Comparison of ENCODE assay signal across 8 cellular contexts in genomic region chr18:2571200-2572143, GRCh38. TPM values are rescaled to one million over a fixed set of nuclear protein-coding genes. Genes with fewer than 3 reads are reported as not detected.
DNase-seq lines count a peak whose midpoint lies in the region; ATAC-seq, FAIRE-seq and TF ChIP-seq lines count a peak whose summit lies in the region.

METTL4 (minus strand) TSS chr18:2571505; CDS start chr18:2567216, 4,289 bp downstream.
NDC80 (plus strand) TSS chr18:2571557; CDS start chr18:2572986, 1,429 bp downstream.

- 2% methylated on average over 53 of the region's 53 CpGs; no CpG with 5 or more reads in 1 of the 2 experiments for WGBS in H1 (ENCODE audit: extremely low coverage in 1 of 2, insufficient coverage in 1 of 2, insufficient read length in 1 of 2, insufficient replicate concordance in 2 of 2, low coverage in 1 of 2, low lambda C conversion rate in 2 of 2, missing lambda C conversion rate in 1 of 2), 2 experiments
- WGBS in mesendoderm (ENCODE audit: extremely low coverage, insufficient coverage, low lambda C conversion rate) = no CpG with 5 or more reads among the region's 53 CpGs

- H2BK120ac ChIP-seq in H1 (replicated peaks; ENCODE audit: low read depth, low read length) = peak within 1 kb of the TSS; percentile 90
- no peak within 1 kb of the TSS for H2BK120ac ChIP-seq in mesendoderm (ENCODE audit: low read depth, low read length)

- H2BK12ac ChIP-seq in H1 (ENCODE audit: low read depth, low read length) = peak within 1 kb of the TSS; percentile 97; the same call in 1 of the 2 replicates

- peak within 1 kb of the TSS; percentile 100 for H2AFZ ChIP-seq in H1 (ENCODE audit: low read length)

- H4K5ac ChIP-seq in H1 (ENCODE audit: insufficient read length, low read depth, low read length) (peak within 1 kb of the TSS; percentile 82), mesendoderm (ENCODE audit: low read length) (peak within 1 kb of the TSS; percentile 52)

- H2BK20ac ChIP-seq in H1 (ENCODE audit: low read length) = no peak within 1 kb of the TSS

- H3K79me2 ChIP-seq in H1 (ENCODE audit: control insufficient read depth in 1 of 2, insufficient read depth in 2 of 2, low read length in 2 of 2) (peaks cover 12 to 61% of the 10 kb centered on the region in 2 experiments), mesendoderm (ENCODE audit: control insufficient read depth, insufficient read depth, low read length) (peaks cover 30% of the 10 kb centered on the region)

- peak within 1 kb of the TSS; percentile 77 to 97 (median 86) for H3K4me3 ChIP-seq in H1 (ENCODE audit: extremely low read depth in 1 of 4, insufficient read depth in 2 of 4, low read depth in 3 of 4, low read length in 4 of 4)
- peak within 1 kb of the TSS; percentile 97 for H3K4me3 ChIP-seq in mesendoderm (ENCODE audit: low read length)

- H3K56ac ChIP-seq in H1 (replicated peaks; ENCODE audit: insufficient read length, low read depth, low read length) (peak within 1 kb of the TSS; percentile 80), mesendoderm (ENCODE audit: low read length) (peak within 1 kb of the TSS; percentile 89)

- peak within 1 kb of the TSS; percentile 99; the same call in 1 of the 2 replicates for H4K8ac ChIP-seq in H1 (ENCODE audit: extremely low read depth, insufficient read depth, low read length)
- no peak within 1 kb of the TSS for H4K8ac ChIP-seq in mesendoderm (ENCODE audit: low read depth, low read length)

- H3K4ac ChIP-seq in H1 (replicated peaks; ENCODE audit: insufficient read length, low read depth, low read length) (no peak within 1 kb of the TSS), mesendoderm (ENCODE audit: low read depth, low read length) (peak within 1 kb of the TSS; percentile 75)

- ATAC-seq in GM19455 (IDR thresholded peaks at IDR 0.05; ENCODE audit: unreplicated experiment) = peak; percentile 74

- H3K23ac ChIP-seq in H1 (ENCODE audit: insufficient read length) (no peak within 1 kb of the TSS), mesendoderm (ENCODE audit: low read length) (no peak within 1 kb of the TSS)

- CTCF ChIA-PET in H1 (lab: Charles Lee; ENCODE audit: partially characterized antibody) = no interaction called here

- POLR2A ChIA-PET in H1 (lab: Charles Lee; ENCODE audit: partially characterized antibody) = interaction anchor here (0.9 to 2.0 kb wide), 8 partner anchors 9 to 152 kb away, joined by 3 to 9 read pairs (median 4); partner anchors contain the start of gene SMCHD1

- H4K91ac ChIP-seq in H1 (replicated peaks; ENCODE audit: insufficient read length, low read length) = peak within 1 kb of the TSS; percentile 97

- H3K36me3 ChIP-seq in H1 (ENCODE audit: control insufficient read depth in 2 of 4, insufficient read depth in 4 of 4, low read length in 3 of 4) (peaks cover 2 to 27% (median 11%) of the 10 kb centered on the region in 4 experiments; a peak in 6 of 8 replicates), mesendoderm (ENCODE audit: control insufficient read depth, insufficient read depth, low read length) (no peaks in the 10 kb centered on the region)

- no peaks in the 10 kb centered on the region for H3K27me3 ChIP-seq in H1 (replicated peaks in 1 of 4; ENCODE audit: control insufficient read depth in 3 of 4, extremely low read depth in 1 of 4, insufficient read depth in 3 of 4, low read length in 3 of 4)
- H3K27me3 ChIP-seq in mesendoderm (ENCODE audit: insufficient read depth, low read length, poor library complexity) = no peaks in the 10 kb centered on the region

- peak within 1 kb of the TSS; percentile 99 for H2BK5ac ChIP-seq in H1 (ENCODE audit: low read depth, low read length)
- H2BK5ac ChIP-seq in mesendoderm (ENCODE audit: low read length) = peak within 1 kb of the TSS; percentile 81

- H2AK5ac ChIP-seq in H1 (ENCODE audit: low read depth, low read length) = no peak within 1 kb of the TSS
- H2AK5ac ChIP-seq in mesendoderm (ENCODE audit: low read length) = no peak within 1 kb of the TSS

- peak within 1 kb of the TSS; percentile 99 for H3K27ac ChIP-seq in H1 (ENCODE audit: low read depth, low read length)
- H3K27ac ChIP-seq in mesendoderm (ENCODE audit: low read depth, low read length) = peak within 1 kb of the TSS; percentile 42

- H3K9ac ChIP-seq in H1 (replicated peaks in 1 of 4; ENCODE audit: extremely low read depth in 1 of 4, low read depth in 3 of 4, low read length in 3 of 4) (peak within 1 kb of the TSS; percentile 92 to 97 (median 94)), mesendoderm (ENCODE audit: low read length) (peak within 1 kb of the TSS; percentile 97)

- no peak for TF ChIP-seq EP300 in H1 (IDR thresholded peaks at IDR 0.05; ENCODE audit: borderline replicate concordance in 1 of 2, low read depth in 2 of 2, low read length in 2 of 2)

- no peak for TF ChIP-seq CTCF in H1 (IDR thresholded peaks at IDR 0.05; ENCODE audit: control extremely low read depth in 1 of 3, insufficient read depth in 1 of 3, low read depth in 1 of 3, low read length in 3 of 3)

- peak within 1 kb of the TSS; percentile 90 for H3K18ac ChIP-seq in H1 (ENCODE audit: extremely low read depth, low read length)
- peak within 1 kb of the TSS; percentile 33 for H3K18ac ChIP-seq in mesendoderm (ENCODE audit: low read length)

- H3K4me1 ChIP-seq in H1 (replicated peaks in 1 of 4; ENCODE audit: control insufficient read depth in 3 of 4, insufficient read depth in 4 of 4, low read length in 3 of 4) (peaks cover 0 to 8% (median 4%) of the 10 kb centered on the region in 4 experiments; a peak in 2 of 7 replicates), mesendoderm (ENCODE audit: control insufficient read depth, low read depth, low read length) (peaks cover 7% of the 10 kb centered on the region)

- TF ChIP-seq POLR2A in H1 (IDR thresholded peaks at IDR 0.05; ENCODE audit: control extremely low read depth in 1 of 2, low read depth in 2 of 2, low read length in 2 of 2) = peak in 1 of 2 experiments; percentile 58; a peak in 1 of 3 replicates

- no peaks in the 10 kb centered on the region for H3K9me3 ChIP-seq in H1 (ENCODE audit: insufficient read depth in 2 of 2, low read depth in 1 of 2, low read length in 1 of 2)

- no peaks in the 10 kb centered on the region for H4K20me1 ChIP-seq in H1 (replicated peaks in 1 of 2; ENCODE audit: control insufficient read depth in 1 of 2, insufficient read depth in 2 of 2, low read length in 2 of 2)

- no peak for FAIRE-seq in H1 (lab: Jason Lieb, UNC)

- H3K4me2 ChIP-seq in H1 (ENCODE audit: insufficient read depth in 1 of 2, low read depth in 2 of 2, low read length in 2 of 2) (peak within 1 kb of the TSS; percentile 80 to 88), mesendoderm (ENCODE audit: low read length) (peak within 1 kb of the TSS; percentile 84)

- H3K14ac ChIP-seq in H1 (ENCODE audit: insufficient read length) = no peak within 1 kb of the TSS

- peaks cover 8% of the 10 kb centered on the region for H3K23me2 ChIP-seq in H1 (ENCODE audit: low read depth, low read length)

- peaks cover 8% of the 10 kb centered on the region for H3K79me1 ChIP-seq in H1 (ENCODE audit: low read depth, low read length)
- H3K79me1 ChIP-seq in mesendoderm (ENCODE audit: low read length) = peaks cover 6% of the 10 kb centered on the region

- peak; percentile 93 for DNase-seq in COLO668 (lab: John Stamatoyannopoulos, UW; ENCODE audit: unreplicated experiment)
- peak; percentile 77 for DNase-seq in HK-2 (ENCODE audit: unreplicated experiment)
- DNase-seq in NOMO-1 treated with dmso at 0.1 percent for 144 hours (lab: John Stamatoyannopoulos, UW; ENCODE audit: unreplicated experiment) = peak; percentile 76
- DNase-seq in activated CD8-positive, alpha-beta memory T cell treated with anti-CD3 and anti-CD28 coated beads for 48 hours (ENCODE audit: low read depth in 2 of 3, low spot score in 2 of 3) = peak; percentile 73 to 81 (median 76)
- peak; percentile 82 to 90 for DNase-seq in H1 (ENCODE audit: low read depth in 1 of 2, low spot score in 2 of 2)
- peak; percentile 97 for DNase-seq in mesendoderm
- peak; percentile 76 for DNase-seq in stimulated activated CD8-positive, alpha-beta memory T cell treated with anti-CD3 and anti-CD28 coated beads, Interleukin-12 subunit alpha, Interleukin-12 subunit beta, amount 100 ng/mL, for 4 hours (ENCODE audit: low read depth)

- H2BK15ac ChIP-seq in H1 (ENCODE audit: low read length) (no peak within 1 kb of the TSS), mesendoderm (replicated peaks; ENCODE audit: low read depth) (no peak within 1 kb of the TSS)

- no peak for TF ChIP-seq RAD21 in H1 (IDR thresholded peaks at IDR 0.05 in 1 of 2, conservative IDR thresholded peaks at IDR 0.05 in 1 of 2; ENCODE audit: low read depth in 2 of 2, low read length in 2 of 2)

TF ChIP-seq in H1, 55 proteins besides CTCF, POLR2A, EP300 and RAD21 (continues in another document):
- TF ChIP-seq BACH1 (IDR thresholded peaks at IDR 0.05; ENCODE audit: low read length) (no peak), YY1 (IDR thresholded peaks at IDR 0.05; ENCODE audit: low read depth, low read length) (peak; percentile 99), SIN3A (conservative IDR thresholded peaks at IDR 0.05 in 1 of 2, IDR thresholded peaks at IDR 0.05 in 1 of 2; ENCODE audit: low read depth in 1 of 2, low read length in 2 of 2) (peak; percentile 36 to 97; a peak in 2 of 4 replicates), TBP (IDR thresholded peaks at IDR 0.05; ENCODE audit: low read depth, low read length) (peak; percentile 70), CHD2 (IDR thresholded peaks at IDR 0.05; ENCODE audit: low read length) (peak; percentile 68), SP4 (IDR thresholded peaks at IDR 0.05; ENCODE audit: low read length) (no peak)

RNA-seq across cellular contexts. Expression of gene METTL4, which starts in this region (rescaled TPM):
- total RNA-seq in H1 (2021; fragmentation: NEBNext Ultra II Directional; extraction: Animal tissue kit (Norgen Biotek cat#: 25700)) = 10.6 and 11.5 TPM in 2 replicates
- 4.8 and 8.5 TPM in 2 replicates for polyA plus RNA-seq in H1 (2011; rRNA removed)
- 9.0 TPM for polyA plus RNA-seq in H1 (2011; cell fraction: cytosol; rRNA removed)
- 3.6 TPM for polyA plus RNA-seq in H1 (2011; cell fraction: nucleus; rRNA removed)
- 5.6 to 14.8 TPM (median 8.3 TPM) in 4 replicates for polyA plus RNA-seq in H1 (2012, experiment 1 of 2)
- polyA plus RNA-seq in H1 (2012, experiment 2 of 2) = 1.3 TPM
- 5.3 TPM for polyA plus RNA-seq in H1 (2013, experiment 1 of 2)
- 4.8 TPM for polyA plus RNA-seq in H1 (2013, experiment 2 of 2)
- polyA minus RNA-seq in H1 (2011; rRNA and poly(A)+ RNA removed) = 7.6 and 8.0 TPM in 2 replicates
- polyA minus RNA-seq in H1 (2011; cell fraction: cytosol; rRNA and poly(A)+ RNA removed) = 7.1 TPM
- 11.6 TPM for polyA minus RNA-seq in H1 (2011; cell fraction: nucleus; rRNA and poly(A)+ RNA removed)
- polyA plus RNA-seq in mesendoderm (2013, experiment 1 of 2) = 7.8 TPM
- 7.2 TPM for polyA plus RNA-seq in mesendoderm (2013, experiment 2 of 2)

RNA-seq across cellular contexts. Expression of gene NDC80, which starts in this region (rescaled TPM):
- 40.3 and 45.0 TPM in 2 replicates for total RNA-seq in H1 (2021; fragmentation: NEBNext Ultra II Directional; extraction: Animal tissue kit (Norgen Biotek cat#: 25700))
- 7.3 and 11.0 TPM in 2 replicates for polyA plus RNA-seq in H1 (2011; rRNA removed)
- polyA plus RNA-seq in H1 (2011; cell fraction: cytosol; rRNA removed) = 21.1 TPM
- 12.3 TPM for polyA plus RNA-seq in H1 (2011; cell fraction: nucleus; rRNA removed)
- polyA plus RNA-seq in H1 (2012, experiment 1 of 2) = 20.4 to 34.4 TPM (median 24.1 TPM) in 4 replicates
- polyA plus RNA-seq in H1 (2012, experiment 2 of 2) = 2.8 TPM
- polyA plus RNA-seq in H1 (2013, experiment 1 of 2) = 26.4 TPM
- 26.6 TPM for polyA plus RNA-seq in H1 (2013, experiment 2 of 2)
- 25.7 and 34.2 TPM in 2 replicates for polyA minus RNA-seq in H1 (2011; rRNA and poly(A)+ RNA removed)
- polyA minus RNA-seq in H1 (2011; cell fraction: cytosol; rRNA and poly(A)+ RNA removed) = 19.4 TPM
- polyA minus RNA-seq in H1 (2011; cell fraction: nucleus; rRNA and poly(A)+ RNA removed) = 47.7 TPM
- polyA plus RNA-seq in mesendoderm (2013, experiment 1 of 2) = 33.0 TPM
- 33.3 TPM for polyA plus RNA-seq in mesendoderm (2013, experiment 2 of 2)

Comparison
In these comparisons a context has a peak if more than half of its experiments do, and no peak if none do; other contexts are left out.
1. Peak in every context shown above with its lines: DNase-seq, ATAC-seq, H3K4me3 ChIP-seq and H3K27ac ChIP-seq.